Comparison of ENCODE assay signal across 8 cellular contexts in genomic region chr1:223748773-223749733, GRCh38. TPM values are rescaled to one million over a fixed set of nuclear protein-coding genes. Genes with fewer than 3 reads are reported as not detected.
DNase-seq lines count a peak whose midpoint lies in the region; ATAC-seq and TF ChIP-seq lines count a peak whose summit lies in the region.

No MANE protein-coding gene starts in this region.

- H3K4ac ChIP-seq in H9 (ENCODE audit: low read depth, low read length), result no peak overlapping the region

- H3K36me3 ChIP-seq in DOHH2 (ENCODE audit: control insufficient read depth, low read length) (no peaks in the 10 kb centered on the region), mucosa of descending colon (ENCODE audit: low read depth) (no peaks in the 10 kb centered on the region)

- H3K4me3 ChIP-seq in DOHH2 (ENCODE audit: low read length) (peak overlapping the region; percentile 64), epithelial cell of proximal tubule (ENCODE audit: low read depth, low read length) (no peak overlapping the region), mucosa of descending colon (no peak overlapping the region)

- H3K4me2 ChIP-seq in DOHH2 (ENCODE audit: low read length) (peak overlapping the region; percentile 72), H9 (ENCODE audit: insufficient read depth, insufficient read length, low read length) (peak overlapping the region; percentile 82)

- peak overlapping the region; percentile 39 for H3K9ac ChIP-seq in H9 (ENCODE audit: extremely low read depth, insufficient read length, low read length)

- peak; percentile 89 for TF ChIP-seq CTCF in DOHH2 (IDR thresholded peaks at IDR 0.05; ENCODE audit: low read depth, low read length, poor library complexity, severe bottlenecking)
- TF ChIP-seq CTCF in H9 (conservative IDR thresholded peaks at IDR 0.05), result peak; percentile 98
- peak; percentile 81 for TF ChIP-seq CTCF in epithelial cell of proximal tubule (conservative IDR thresholded peaks at IDR 0.05; ENCODE audit: low read depth, low read length)
- TF ChIP-seq CTCF in mucosa of descending colon (IDR thresholded peaks at IDR 0.05), result peak; percentile 82

- H2BK120ac ChIP-seq in H9 (ENCODE audit: low read depth, low read length, poor library complexity, severe bottlenecking), result no peak overlapping the region

- no peak overlapping the region for H3K27ac ChIP-seq in DOHH2 (ENCODE audit: low read depth, low read length)
- H3K27ac ChIP-seq in H9 (ENCODE audit: insufficient read length, low read depth, low read length), result no peak overlapping the region

- peak overlapping the region; percentile 79 to 87 for H3K4me3 Mint-ChIP-seq in H9

- H3K79me2 ChIP-seq in DOHH2 (ENCODE audit: control insufficient read depth, low read length) (no peaks in the 10 kb centered on the region), H9 (ENCODE audit: insufficient read depth, low read length) (no peaks in the 10 kb centered on the region)

- H4K20me1 ChIP-seq in DOHH2 (ENCODE audit: control insufficient read depth, insufficient read depth, low read depth, low read length) (no peaks in the 10 kb centered on the region), H9 (ENCODE audit: control insufficient read depth, insufficient read depth, insufficient read length) (no peaks in the 10 kb centered on the region)

- H3T11ph ChIP-seq in H9 (ENCODE audit: low read length), result no peak overlapping the region

- H3K27me3 Mint-ChIP-seq in H9 (ENCODE audit: low read depth), result peaks cover 24% of the 10 kb centered on the region

- no peaks in the 10 kb centered on the region for H3F3A ChIP-seq in DOHH2 (ENCODE audit: control insufficient read depth, insufficient read depth)

- no peak overlapping the region for H3K56ac ChIP-seq in H9 (ENCODE audit: insufficient read length, low read depth, low read length)

- no CpG with 5 or more reads among the region's 61 CpGs for WGBS in H9 (ENCODE audit: extremely low coverage, insufficient read length, low lambda C conversion rate)

- no peaks in the 10 kb centered on the region for H3K79me1 ChIP-seq in H9 (ENCODE audit: insufficient read depth, low read depth, low read length, poor library complexity, severe bottlenecking)

- H4K5ac ChIP-seq in H9 (ENCODE audit: insufficient read length, low read depth, low read length), result no peak overlapping the region

- no peak overlapping the region for H2AK5ac ChIP-seq in H9 (ENCODE audit: insufficient read length, low read length)

- H3K36me3 Mint-ChIP-seq in H9 (ENCODE audit: insufficient read depth in 1 of 3, low read depth in 3 of 3), result peaks cover 7 to 30% (median 27%) of the 10 kb centered on the region in 3 experiments; a peak in 6 of 7 replicates

- H4K8ac ChIP-seq in H9 (replicated peaks; ENCODE audit: insufficient read length, low read depth, low read length), result no peak overlapping the region

- H2BK12ac ChIP-seq in H9 (ENCODE audit: insufficient read length, low read depth, low read length), result no peak overlapping the region

- H4K91ac ChIP-seq in H9 (ENCODE audit: insufficient read length, low read depth, low read length), result no peak overlapping the region

- H2BK5ac ChIP-seq in H9 (ENCODE audit: insufficient read length, low read length), result no peak overlapping the region

- intact Hi-C loops in mucosa of descending colon (cut with DNase I, micrococcal nuclease), result loop anchor here in 1 of 2 donors (5.0 kb wide), 1 partner anchor 52 kb away; no protein-coding TSS in a partner anchor

- H3K9me3 ChIP-seq in DOHH2 (ENCODE audit: control insufficient read depth, insufficient read depth, low read length) (no peaks in the 10 kb centered on the region), H9 (ENCODE audit: control insufficient read depth, low read depth, low read length) (no peaks in the 10 kb centered on the region), mucosa of descending colon (no peaks in the 10 kb centered on the region)

- no peak overlapping the region for H2BK20ac ChIP-seq in H9 (ENCODE audit: low read depth, low read length, poor library complexity, severe bottlenecking)

- no peaks in the 10 kb centered on the region for H3K9me3 Mint-ChIP-seq in H9

- H3K27ac Mint-ChIP-seq in H9, result peak overlapping the region in 2 of 3 experiments; percentile 52 to 70; a peak in 2 of 7 replicates

- peaks cover 7% of the 10 kb centered on the region for H3K23me2 ChIP-seq in H9 (ENCODE audit: insufficient read length, low read depth, low read length, poor library complexity, severe bottlenecking)

- no peak overlapping the region for H2BK15ac ChIP-seq in H9 (ENCODE audit: low read depth, low read length)

- H3K9me2 ChIP-seq in DOHH2 (replicated peaks; ENCODE audit: control insufficient read depth, low read length), result no peaks in the 10 kb centered on the region

- H3K4me1 ChIP-seq in DOHH2 (ENCODE audit: control insufficient read depth, low read length), result peaks cover 3% of the 10 kb centered on the region; the same call in 1 of the 2 replicates
- H3K4me1 ChIP-seq in H9 (ENCODE audit: insufficient read depth, low read length), result peaks cover 8% of the 10 kb centered on the region; the same call in 1 of the 2 replicates
- peaks cover 13% of the 10 kb centered on the region for H3K4me1 ChIP-seq in mucosa of descending colon (ENCODE audit: low read depth)

- H3K4me1 Mint-ChIP-seq in H9, result peaks cover 15 to 16% of the 10 kb centered on the region in 2 experiments

- DNase-seq in H9 (peak; percentile 58), NCI-H345 treated with DMSO at 0.1 percent for 48 hours (lab: John Stamatoyannopoulos, UW; ENCODE audit: unreplicated experiment) (peak; percentile 7), activated T-cell treated with anti-CD3 and anti-CD28 coated beads for 24 hours (ENCODE audit: low read depth) (peak; percentile 47), epithelial cell of proximal tubule (ENCODE audit: low read depth) (no peak), mucosa of descending colon (peak; percentile 74 to 80 (median 79))
- DNase-seq in stimulated activated CD8-positive, alpha-beta memory T cell treated with anti-CD3 and anti-CD28 coated beads, Interleukin-4, amount 100 ng/mL, for 1 hour (ENCODE audit: low read depth in 2 of 2, low spot score in 1 of 2), result peak; percentile 36 to 40

- H3K23ac ChIP-seq in H9 (ENCODE audit: insufficient read length, low read depth, low read length), result no peak overlapping the region

- ATAC-seq in mucosa of descending colon, result peak; percentile 88
- no peak for ATAC-seq in HG03457 (IDR thresholded peaks at IDR 0.05; ENCODE audit: unreplicated experiment)

- peak overlapping the region; percentile 91 for H3K14ac ChIP-seq in H9 (ENCODE audit: insufficient read depth, low read length)

- H2AFZ ChIP-seq in H9 (ENCODE audit: low read length), result no peak overlapping the region

- peaks cover 10% of the 10 kb centered on the region for H3K27me3 ChIP-seq in DOHH2 (ENCODE audit: control insufficient read depth, low read length)
- H3K27me3 ChIP-seq in H9 (ENCODE audit: insufficient read depth, low read length), result peaks cover 14% of the 10 kb centered on the region; the same call in 1 of the 2 replicates

- H3K18ac ChIP-seq in H9 (ENCODE audit: insufficient read length, low read depth, low read length), result peak overlapping the region; percentile 81

RNA-seq across cellular contexts. Expression of gene CAPN2, which starts 36.7 kb away (rescaled TPM):
- 31.3 and 32.2 TPM in 2 replicates for total RNA-seq in H9 (2021)
- total RNA-seq in epithelial cell of proximal tubule, result 228 and 281 TPM in 2 replicates
- 100 to 1,000 TPM; 200 to 417 (median 305) TPM for total RNA-seq in mucosa of descending colon
